19 cellular contexts compared by ENCODE assay signal in genomic region chr12:65607271-65607880, GRCh38.
DNase-seq lines count a peak whose midpoint lies in the region; TF ChIP-seq lines count a peak whose summit lies in the region.
"Had no signal": no experiment of that assay in that cellular context is flagged by ENCODE, and none has a peak within 500 bp of the region (broad histone marks: within the 10 kb centered on the region; RNA-seq: fewer than 3 reads in every experiment).

No MANE protein-coding gene starts in this region.

- BruUV-seq in Caco-2 (replicated peaks; lab: Mats Ljungman, UMichigan): no TSS peak
- BruUV-seq in mammary epithelial cell (replicated peaks; lab: Mats Ljungman, UMichigan): no TSS peak

- no peak overlapping the region for H3K4me3 ChIP-seq in Caco-2 (ENCODE audit: low read depth, low read length)
- H3K4me3 ChIP-seq in mammary epithelial cell (replicated peaks in 1 of 3; ENCODE audit: insufficient read depth in 1 of 3, low read depth in 2 of 3, low read length in 3 of 3): no peak overlapping the region
- H3K4me3 ChIP-seq: ovary, Peyer's patch had no signal

- peaks cover 19% of the 10 kb centered on the region for H3K79me2 ChIP-seq in mammary epithelial cell (ENCODE audit: insufficient read depth, low read length)

- H3K36me3 ChIP-seq in Caco-2 (ENCODE audit: control insufficient read depth, insufficient read depth, low read length): no peaks in the 10 kb centered on the region
- H3K36me3 ChIP-seq in mammary epithelial cell (ENCODE audit: insufficient read depth, low read length): peaks cover 4% of the 10 kb centered on the region
- H3K36me3 ChIP-seq: ovary, Peyer's patch had no signal

- POLR2A ChIA-PET in Caco-2 (lab: Charles Lee): no interaction called here

- H3K27me3 ChIP-seq in Caco-2 (replicated peaks; ENCODE audit: control insufficient read depth, insufficient read depth, low read length) (no peaks in the 10 kb centered on the region), mammary epithelial cell (ENCODE audit: insufficient read depth, low read length) (no peaks in the 10 kb centered on the region)
- H3K27me3 ChIP-seq: ovary, Peyer's patch had no signal

- H2AFZ ChIP-seq in mammary epithelial cell (ENCODE audit: low read depth, low read length): no peak overlapping the region

- peaks cover 6% of the 10 kb centered on the region for H3K36me3 Mint-ChIP-seq in Caco-2 (ENCODE audit: insufficient read depth, unreplicated experiment)

- intact Hi-C loops in Caco-2 (cut with micrococcal nuclease; ENCODE audit: unreplicated experiment) (loop anchor here (10.0 kb wide), 1 partner anchor 497 kb away; no protein-coding TSS in a partner anchor), mammary epithelial cell (cut with micrococcal nuclease) (no loop called here)

- H3K4me1 ChIP-seq in Caco-2 (peaks cover 25% of the 10 kb centered on the region), mammary epithelial cell (ENCODE audit: insufficient read depth, low read length) (peaks cover 64% of the 10 kb centered on the region)

- H3K27ac ChIP-seq in mammary epithelial cell (ENCODE audit: insufficient read depth, low read depth, low read length): peak overlapping the region; percentile 78
- H3K27ac ChIP-seq: ovary, Peyer's patch had no signal

- H3K9ac ChIP-seq in mammary epithelial cell (ENCODE audit: insufficient read depth, low read length): no peak overlapping the region

- peak overlapping the region; percentile 2 for H3K4me2 ChIP-seq in mammary epithelial cell (ENCODE audit: insufficient read depth, low read depth, low read length)

- TF ChIP-seq CTCF in Caco-2 (IDR thresholded peaks at IDR 0.05; ENCODE audit: insufficient read depth in 1 of 2, low read depth in 1 of 2, low read length in 1 of 2, severe bottlenecking in 1 of 2, unreplicated experiment in 1 of 2): no peak
- no peak for TF ChIP-seq CTCF in mammary epithelial cell (conservative IDR thresholded peaks at IDR 0.05 in 1 of 2, IDR thresholded peaks at IDR 0.05 in 1 of 2; ENCODE audit: extremely low read depth in 1 of 2, insufficient read depth in 1 of 2, low read depth in 1 of 2, low read length in 2 of 2)

- H3K4me3 Mint-ChIP-seq in Caco-2 (ENCODE audit: unreplicated experiment): no peak overlapping the region
- H3K4me3 Mint-ChIP-seq: activated CD4-positive, alpha-beta memory T cell treated with anti-CD3 and anti-CD28 coated beads, Interleukin-2, amount 10 ng/mL, durations not matched to agents 7 days and 5 days; activated naive CD8-positive, alpha-beta T cell treated with anti-CD3 and anti-CD28 coated beads, Interleukin-2, amount 50 U/mL, for 24 hours; CD4-positive, alpha-beta T cell had no signal

- in situ Hi-C loops in mammary epithelial cell (cut with MboI; ENCODE audit: low sequenced_read_pairs in 2 of 2): no loop called here

- no peak overlapping the region for H3K27ac Mint-ChIP-seq in Caco-2 (ENCODE audit: unreplicated experiment)
- H3K27ac Mint-ChIP-seq: activated CD4-positive, alpha-beta memory T cell treated with anti-CD3 and anti-CD28 coated beads, Interleukin-2, amount 10 ng/mL, durations not matched to agents 7 days and 5 days; activated naive CD8-positive, alpha-beta T cell treated with anti-CD3 and anti-CD28 coated beads, Interleukin-2, amount 50 U/mL, for 24 hours; CD4-positive, alpha-beta T cell had no signal

- DNase-seq in Caco-2 (peak; percentile 14 to 43), Kasumi-1 (lab: John Stamatoyannopoulos, UW) (peak; percentile 10 to 19), mammary epithelial cell (no peak), mucosa of gallbladder (ENCODE audit: low spot score) (peak; percentile 50), cerebellar cortex (ENCODE audit: low spot score) (no peak), GDM1 (lab: John Stamatoyannopoulos, UW) (no peak), NCI-H1417 treated with DMSO at 0.1 percent for 48 hours (lab: John Stamatoyannopoulos, UW) (no peak)
- no peak for DNase-seq in activated CD4-positive, alpha-beta T cell treated with anti-CD3 and anti-CD28 coated beads, Interleukin-2, amount 50 U/mL, for 4 hours
- DNase-seq: activated CD4-positive, alpha-beta memory T cell treated with anti-CD3 and anti-CD28 coated beads, Interleukin-2, amount 10 ng/mL, durations not matched to agents 7 days and 5 days; activated naive CD8-positive, alpha-beta T cell treated with anti-CD3 and anti-CD28 coated beads, Interleukin-2, amount 50 U/mL, for 24 hours; activated T-cell treated with anti-CD3 and anti-CD28 coated beads, Interleukin-2, amount 50 U/mL, for 48 hours; caudate nucleus; CD4-positive, alpha-beta T cell; DND-41; effector CD8-positive, alpha-beta T cell; NCI-H526; ovary; Peyer's patch; stimulated activated CD4-positive, alpha-beta T cell treated with anti-CD3 and anti-CD28 coated beads, Interleukin-4, amount 100 ng/mL, for 1 hour had no signal

- CTCF ChIA-PET in Caco-2 (lab: Charles Lee): no interaction called here
- CTCF ChIA-PET in mammary epithelial cell (lab: Charles Lee; ENCODE audit: low non-redundant PET): no interaction called here

- H3K9me3 ChIP-seq in Caco-2: peaks cover 8% of the 10 kb centered on the region; the same call in 1 of the 2 replicates
- no peaks in the 10 kb centered on the region for H3K9me3 ChIP-seq in mammary epithelial cell (replicated peaks; ENCODE audit: insufficient read depth, low read length)
- H3K9me3 ChIP-seq: ovary had no signal

- no peaks in the 10 kb centered on the region for H3K27me3 Mint-ChIP-seq in Caco-2 (ENCODE audit: insufficient read depth, unreplicated experiment)
- H3K27me3 Mint-ChIP-seq: activated CD4-positive, alpha-beta memory T cell treated with anti-CD3 and anti-CD28 coated beads, Interleukin-2, amount 10 ng/mL, durations not matched to agents 7 days and 5 days had no signal

- H3K4me1 Mint-ChIP-seq in Caco-2 (ENCODE audit: low read depth, unreplicated experiment): peaks cover 26% of the 10 kb centered on the region
- H3K4me1 Mint-ChIP-seq: activated CD4-positive, alpha-beta memory T cell treated with anti-CD3 and anti-CD28 coated beads, Interleukin-2, amount 10 ng/mL, durations not matched to agents 7 days and 5 days had no signal

- H4K20me1 ChIP-seq in mammary epithelial cell (ENCODE audit: insufficient read depth, low read length): no peaks in the 10 kb centered on the region

- H3K9me3 Mint-ChIP-seq in Caco-2 (ENCODE audit: unreplicated experiment): peaks cover 22% of the 10 kb centered on the region
- H3K9me3 Mint-ChIP-seq: activated CD4-positive, alpha-beta memory T cell treated with anti-CD3 and anti-CD28 coated beads, Interleukin-2, amount 10 ng/mL, durations not matched to agents 7 days and 5 days; activated naive CD8-positive, alpha-beta T cell treated with anti-CD3 and anti-CD28 coated beads, Interleukin-2, amount 50 U/mL, for 24 hours; CD4-positive, alpha-beta T cell had no signal

- 71% methylated on average over 3 of the region's 3 CpGs for WGBS in mammary epithelial cell (ENCODE audit: low coverage, missing lambda C conversion rate)

- dilution Hi-C loops in mammary epithelial cell (cut with HindIII; ENCODE audit: low sequenced_read_pairs): no loop called here

Comparison
In these comparisons a context has a peak if more than half of its experiments do, and no peak if none do; other contexts are left out.
1. DNase-seq: peak in Caco-2 (2 of 2), Kasumi-1 (2 of 2) and mucosa of gallbladder (single experiment); none in mammary epithelial cell (single experiment), cerebellar cortex (single experiment), GDM1 (single experiment), NCI-H1417 treated with DMSO at 0.1 percent for 48 hours (single experiment) and activated CD4-positive, alpha-beta T cell treated with anti-CD3 and anti-CD28 coated beads, Interleukin-2, amount 50 U/mL, for 4 hours (0 of 2).